In genomic region chr16:57281791-57282190, GRCh38 we compare ENCODE assay signal across 20 cellular contexts. TPM values are rescaled to one million over a fixed set of nuclear protein-coding genes. Genes with fewer than 3 reads are reported as not detected.
"Had no signal": no experiment of that assay in that cellular context is flagged by ENCODE, and none has a peak within 500 bp of the region (broad histone marks: within the 10 kb centered on the region; RNA-seq: fewer than 3 reads in every experiment).

No MANE protein-coding gene starts in this region.

- H3K36me3 ChIP-seq: brain microvascular endothelial cell, neutrophil, vagina, WERI-Rb-1 had no signal

- H3K36me3 Mint-ChIP-seq: activated CD4-positive, alpha-beta memory T cell treated with anti-CD3 and anti-CD28 coated beads for 36 hours; naive thymus-derived CD8-positive, alpha-beta T cell had no signal

- DNase-seq: activated CD4-positive, alpha-beta memory T cell treated with anti-CD3 and anti-CD28 coated beads for 36 hours; activated naive CD4-positive, alpha-beta T cell; activated T-cell treated with anti-CD3 and anti-CD28 coated beads, Interleukin-2, amount 50 U/mL, for 1 hour; anterior cingulate cortex; brain microvascular endothelial cell; erythroblast; foreskin melanocyte; kidney glomerular epithelial cell; mesendoderm; naive thymus-derived CD8-positive, alpha-beta T cell; stimulated activated CD4-positive, alpha-beta T cell treated with anti-CD3 and anti-CD28 coated beads, Interleukin-12 subunit alpha, Interleukin-12 subunit beta, amount 100 ng/mL, for 4 hours; stimulated activated CD4-positive, alpha-beta T cell treated with anti-CD3 and anti-CD28 coated beads, Interleukin-1b, Interleukin-23, amount 100 ng/mL, for 48 hours; stimulated activated naive CD4-positive, alpha-beta T cell treated with Interleukin-2 at 50 U/mL for 16 hours; trophoblast cell; WERI-Rb-1 had no signal

- ATAC-seq: activated T-helper 17 cell treated with anti-CD3 and anti-CD28 coated beads, Interleukin-2, amount 50 U/mL, for 72 hours; naive thymus-derived CD8-positive, alpha-beta T cell had no signal

- H3K27me3 ChIP-seq: vagina had no signal

- H3K27ac Mint-ChIP-seq: activated CD4-positive, alpha-beta memory T cell treated with anti-CD3 and anti-CD28 coated beads for 36 hours; activated T-helper 17 cell treated with anti-CD3 and anti-CD28 coated beads, Interleukin-2, amount 50 U/mL, for 72 hours had no signal

- H3K4me3 Mint-ChIP-seq: activated CD4-positive, alpha-beta memory T cell treated with anti-CD3 and anti-CD28 coated beads for 36 hours; activated T-helper 17 cell treated with anti-CD3 and anti-CD28 coated beads, Interleukin-2, amount 50 U/mL, for 72 hours; central memory CD8-positive, alpha-beta T cell had no signal

- H3K4me3 ChIP-seq: coronary artery had no signal

- H3K9me3 Mint-ChIP-seq: activated CD4-positive, alpha-beta memory T cell treated with anti-CD3 and anti-CD28 coated beads for 36 hours; activated T-helper 17 cell treated with anti-CD3 and anti-CD28 coated beads, Interleukin-2, amount 50 U/mL, for 72 hours; central memory CD8-positive, alpha-beta T cell; naive thymus-derived CD8-positive, alpha-beta T cell had no signal

- H3K9me3 ChIP-seq: neutrophil, vagina had no signal

- H3K27ac ChIP-seq: brain microvascular endothelial cell, coronary artery, neutrophil, vagina, WERI-Rb-1 had no signal

RNA-seq across cellular contexts. Expression of gene PLLP, which starts 2.7 kb away (rescaled TPM):
- total RNA-seq: activated CD4-positive, alpha-beta memory T cell treated with anti-CD3 and anti-CD28 coated beads for 36 hours; activated T-helper 17 cell treated with anti-CD3 and anti-CD28 coated beads, Interleukin-2, amount 50 U/mL, for 72 hours had no signal
